ENCODE assay signal across 1 cellular context in the genomic region with DNA sequence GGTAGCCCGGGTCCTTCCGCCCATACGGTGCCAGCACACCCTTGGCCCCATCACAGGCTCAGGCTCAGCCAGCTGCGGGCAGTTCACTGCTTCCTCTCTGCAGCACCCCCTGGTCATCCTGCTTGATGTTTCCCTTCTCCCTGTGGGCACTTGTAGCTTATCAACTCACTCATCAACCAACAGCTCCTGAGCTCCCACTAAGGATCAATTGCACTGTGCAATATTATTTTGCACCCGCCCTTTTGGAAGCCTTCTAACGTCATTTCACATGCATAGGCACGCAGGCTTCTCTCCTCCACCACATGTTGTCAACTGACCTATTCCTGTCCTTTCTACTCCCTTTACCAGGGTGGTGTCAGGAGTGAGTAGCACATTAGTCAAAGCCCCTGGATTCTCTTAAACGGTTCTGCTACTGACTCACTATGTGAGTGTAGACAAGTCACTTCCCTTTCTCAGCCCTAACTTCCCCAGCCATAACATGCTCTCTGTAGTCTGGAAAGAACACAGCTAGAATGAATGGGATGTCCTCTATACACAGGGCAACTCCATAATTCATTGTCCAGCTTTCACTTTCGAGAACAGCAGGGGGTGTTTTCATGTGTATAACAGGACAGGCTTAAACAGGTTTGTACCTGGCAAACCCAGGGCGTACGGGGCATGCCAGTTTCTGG.
A peak's percentile ranks its signal among the peaks of the same experiment; 100 is the strongest.
TF ChIP-seq lines count a peak whose summit lies in the region.

No MANE protein-coding gene starts in this region.

TF ChIP-seq in K562, 482 proteins besides CTCF, POLR2A, EP300 and RAD21 (continued from another document):
- TF ChIP-seq, protein P1, sequence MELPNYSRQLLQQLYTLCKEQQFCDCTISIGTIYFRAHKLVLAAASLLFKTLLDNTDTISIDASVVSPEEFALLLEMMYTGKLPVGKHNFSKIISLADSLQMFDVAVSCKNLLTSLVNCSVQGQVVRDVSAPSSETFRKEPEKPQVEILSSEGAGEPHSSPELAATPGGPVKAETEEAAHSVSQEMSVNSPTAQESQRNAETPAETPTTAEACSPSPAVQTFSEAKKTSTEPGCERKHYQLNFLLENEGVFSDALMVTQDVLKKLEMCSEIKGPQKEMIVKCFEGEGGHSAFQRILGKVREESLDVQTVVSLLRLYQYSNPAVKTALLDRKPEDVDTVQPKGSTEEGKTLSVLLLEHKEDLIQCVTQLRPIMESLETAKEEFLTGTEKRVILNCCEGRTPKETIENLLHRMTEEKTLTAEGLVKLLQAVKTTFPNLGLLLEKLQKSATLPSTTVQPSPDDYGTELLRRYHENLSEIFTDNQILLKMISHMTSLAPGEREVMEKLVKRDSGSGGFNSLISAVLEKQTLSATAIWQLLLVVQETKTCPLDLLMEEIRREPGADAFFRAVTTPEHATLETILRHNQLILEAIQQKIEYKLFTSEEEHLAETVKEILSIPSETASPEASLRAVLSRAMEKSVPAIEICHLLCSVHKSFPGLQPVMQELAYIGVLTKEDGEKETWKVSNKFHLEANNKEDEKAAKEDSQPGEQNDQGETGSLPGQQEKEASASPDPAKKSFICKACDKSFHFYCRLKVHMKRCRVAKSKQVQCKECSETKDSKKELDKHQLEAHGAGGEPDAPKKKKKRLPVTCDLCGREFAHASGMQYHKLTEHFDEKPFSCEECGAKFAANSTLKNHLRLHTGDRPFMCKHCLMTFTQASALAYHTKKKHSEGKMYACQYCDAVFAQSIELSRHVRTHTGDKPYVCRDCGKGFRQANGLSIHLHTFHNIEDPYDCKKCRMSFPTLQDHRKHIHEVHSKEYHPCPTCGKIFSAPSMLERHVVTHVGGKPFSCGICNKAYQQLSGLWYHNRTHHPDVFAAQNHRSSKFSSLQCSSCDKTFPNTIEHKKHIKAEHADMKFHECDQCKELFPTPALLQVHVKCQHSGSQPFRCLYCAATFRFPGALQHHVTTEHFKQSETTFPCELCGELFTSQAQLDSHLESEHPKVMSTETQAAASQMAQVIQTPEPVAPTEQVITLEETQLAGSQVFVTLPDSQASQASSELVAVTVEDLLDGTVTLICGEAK (IDR thresholded peaks at IDR 0.05) = 0 out of 2 replicates have a peak, but pooled peaks have one; percentile 16
- TF ChIP-seq, protein P1 (CRISPR knock-in tag; IDR thresholded peaks at IDR 0.05) = no peak
